Comparison of ENCODE assay signal across 28 cellular contexts in the genomic region with DNA sequence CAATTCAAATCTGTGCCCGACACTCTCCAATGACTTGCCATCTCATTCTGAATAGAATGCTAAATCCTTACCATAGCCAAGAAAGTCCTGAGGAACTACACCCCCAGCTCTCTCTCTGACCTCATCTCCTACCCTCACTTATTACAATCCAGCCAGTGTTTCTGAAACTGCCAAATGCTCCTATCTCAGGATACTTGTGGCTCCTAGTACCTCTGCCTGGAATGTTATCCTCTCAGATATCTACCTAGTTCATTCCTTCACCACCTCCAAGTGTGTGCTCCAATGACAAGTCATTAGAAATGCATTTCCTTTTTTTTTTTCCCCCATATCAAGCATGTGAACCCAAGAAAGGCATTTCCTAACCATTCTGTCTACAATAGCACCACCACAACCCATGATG.
"Had no signal": no experiment of that assay in that cellular context is flagged by ENCODE, and none has a peak within 500 bp of the region (broad histone marks: within the 10 kb centered on the region; RNA-seq: fewer than 3 reads in every experiment).

No MANE protein-coding gene starts in this region.

- ATAC-seq: activated CD4-positive, alpha-beta T cell treated with anti-CD3 and anti-CD28 coated beads for 36 hours; activated CD8-positive, alpha-beta memory T cell treated with anti-CD3 and anti-CD28 coated beads, Interleukin-2, amount 10 ng/mL, durations not matched to agents 7 days and 5 days; activated CD8-positive, alpha-beta T cell treated with anti-CD3 and anti-CD28 coated beads, Interleukin-2, amount 10 ng/mL, durations not matched to agents 7 days and 5 days; activated naive CD8-positive, alpha-beta T cell treated with anti-CD3 and anti-CD28 coated beads, Interleukin-2, amount 50 U/mL, for 24 hours; foreskin keratinocyte; gastrocnemius medialis had no signal

- H3K4me3 ChIP-seq: ascending aorta, breast epithelium, cardiac muscle cell, colonic mucosa, esophagus muscularis mucosa had no signal

- H3K27me3 ChIP-seq: ascending aorta, breast epithelium, cardiac muscle cell, colonic mucosa, esophagus muscularis mucosa, foreskin keratinocyte, gastrocnemius medialis had no signal

- H3K4me1 ChIP-seq: ascending aorta, breast epithelium, colonic mucosa, esophagus muscularis mucosa, gastrocnemius medialis had no signal

- H3K27ac ChIP-seq: ascending aorta, breast epithelium, cardiac muscle cell, colonic mucosa, esophagus muscularis mucosa, foreskin keratinocyte, gastrocnemius medialis had no signal

- DNase-seq: activated CD4-positive, alpha-beta memory T cell treated with anti-CD3 and anti-CD28 coated beads for 36 hours; activated CD4-positive, alpha-beta T cell treated with anti-CD3 and anti-CD28 coated beads for 36 hours; activated CD4-positive, alpha-beta T cell treated with anti-CD3 and anti-CD28 coated beads, Interleukin-2, amount 10 ng/mL, durations not matched to agents 24 days and 14 days; activated CD4-positive, CD25-positive, alpha-beta regulatory T cell; activated CD4-positive, CD25-positive, alpha-beta regulatory T cell treated with anti-CD3 and anti-CD28 coated beads, Interleukin-2, amount 50 U/mL, for 72 hours; activated CD8-positive, alpha-beta memory T cell treated with anti-CD3 and anti-CD28 coated beads, Interleukin-2, amount 10 ng/mL, durations not matched to agents 7 days and 5 days; activated CD8-positive, alpha-beta memory T cell treated with anti-CD3 and anti-CD28 coated beads, Interleukin-2, amount 50 U/mL, for 4 hours; activated CD8-positive, alpha-beta T cell treated with anti-CD3 and anti-CD28 coated beads, Interleukin-2, amount 10 ng/mL, durations not matched to agents 7 days and 5 days; activated effector memory CD4-positive, alpha-beta T cell treated with anti-CD3 and anti-CD28 coated beads, Interleukin-2, amount 50 U/mL, for 16 hours; activated naive CD4-positive, alpha-beta T cell treated with anti-CD3 and anti-CD28 coated beads for 36 hours; activated naive CD8-positive, alpha-beta T cell treated with anti-CD3 and anti-CD28 coated beads for 36 hours; activated naive CD8-positive, alpha-beta T cell treated with anti-CD3 and anti-CD28 coated beads, Interleukin-2, amount 50 U/mL, for 24 hours; activated T-cell treated with anti-CD3 and anti-CD28 coated beads, Interleukin-2, amount 50 U/mL, for 1 hour; activated T-cell treated with anti-CD3 and anti-CD28 coated beads, Interleukin-2, amount 50 U/mL, for 48 hours; central memory CD4-positive, alpha-beta T cell; cerebellar nuclear complex; colonic mucosa; effector memory CD4-positive, alpha-beta T cell; endodermal cell; erythroblast; foreskin keratinocyte; gastrocnemius medialis; glutamatergic neuron; T-helper 2 cell had no signal
